In genomic region chr15:33234019-33234418, GRCh38 we compare ENCODE assay signal across 8 cellular contexts. TPM values are rescaled to one million over a fixed set of nuclear protein-coding genes. Genes with fewer than 3 reads are reported as not detected.
A peak's percentile ranks its signal among the peaks of the same experiment; 100 is the strongest.
DNase-seq lines count a peak whose midpoint lies in the region; ATAC-seq, FAIRE-seq and TF ChIP-seq lines count a peak whose summit lies in the region.

No MANE protein-coding gene starts in this region.

- no peak overlapping the region for H2AFZ ChIP-seq in fibroblast of lung (ENCODE audit: low read length)

- H3K27me3 ChIP-seq in Panc1 (ENCODE audit: control insufficient read depth, insufficient read depth, low read length) (0 out of 2 replicates have a peak, but pooled peaks cover 3% of the 10 kb centered on the region), fibroblast of lung (ENCODE audit: control insufficient read depth, insufficient read depth, low read length) (peaks cover 7% of the 10 kb centered on the region)

- H3K4me1 ChIP-seq in A549 (no peaks in the 10 kb centered on the region), Panc1 (ENCODE audit: control insufficient read depth, insufficient read depth, low read length) (no peaks in the 10 kb centered on the region), fibroblast of lung (ENCODE audit: control insufficient read depth, extremely low read depth, insufficient read depth, low read length) (no peaks in the 10 kb centered on the region)

- TF ChIP-seq POLR2A in A549 (IDR thresholded peaks at IDR 0.05; ENCODE audit: low read length): no peak

- intact Hi-C loops in Panc1 (cut with micrococcal nuclease; ENCODE audit: unreplicated experiment): loop anchor here (5.0 kb wide), 2 partner anchors 468 to 503 kb away; no protein-coding TSS in a partner anchor

- no peaks in the 10 kb centered on the region for H3K79me2 ChIP-seq in fibroblast of lung (ENCODE audit: control insufficient read depth, insufficient read depth, low read length)

- peak; percentile 96 for FAIRE-seq in A549 (lab: Jason Lieb, UNC)

- CTCF ChIA-PET in A549 (lab: Yijun Ruan, JAX) (interaction anchor here (0.6 to 10.4 kb wide), 18 partner anchors 9 to 503 kb away, joined by 3 to 99 read pairs (median 5); no protein-coding TSS in a partner anchor), Panc1 (lab: Charles Lee) (interaction anchor here (1.2 kb wide), 1 partner anchor 58 kb away, joined by 7 read pairs; no protein-coding TSS in a partner anchor)

- in situ Hi-C loops in Panc1 (cut with HindIII; ENCODE audit: low pct_unique_long_range_greater_than_20kb, low sequenced_read_pairs): no loop called here

- H3K9me3 ChIP-seq in A549 (no peaks in the 10 kb centered on the region), Panc1 (ENCODE audit: control insufficient read depth, insufficient read depth, low read depth, low read length) (no peaks in the 10 kb centered on the region), fibroblast of lung (ENCODE audit: control insufficient read depth, insufficient read depth, low read depth, low read length) (no peaks in the 10 kb centered on the region)

- no peaks in the 10 kb centered on the region for H4K20me1 ChIP-seq in fibroblast of lung (ENCODE audit: control insufficient read depth, extremely low read depth, insufficient read depth, low read length)

- TF ChIP-seq CTCF in A549 (IDR thresholded peaks at IDR 0.05) (peak; percentile 87), GM12873 (IDR thresholded peaks at IDR 0.05; ENCODE audit: insufficient read depth, low read depth, low read length, missing control alignments) (peak; percentile 39), Panc1 (IDR thresholded peaks at IDR 0.05) (peak; percentile 69), fibroblast of lung (conservative IDR thresholded peaks at IDR 0.05 in 1 of 2, IDR thresholded peaks at IDR 0.05 in 1 of 2; ENCODE audit: low read depth in 1 of 2, low read length in 2 of 2) (peak; percentile 55 to 65)

- peak; percentile 90 to 95 for TF ChIP-seq RAD21 in A549 (conservative IDR thresholded peaks at IDR 0.05 in 1 of 2, IDR thresholded peaks at IDR 0.05 in 1 of 2)

- TF ChIP-seq EP300 in A549 (IDR thresholded peaks at IDR 0.05): no peak

- H3K9ac ChIP-seq in fibroblast of lung (ENCODE audit: insufficient read depth, low read length): no peak overlapping the region

- no peak overlapping the region for H3K4me3 ChIP-seq in A549
- no peak overlapping the region for H3K4me3 ChIP-seq in Panc1 (ENCODE audit: low read depth in 2 of 2, low read length in 2 of 2)
- H3K4me3 ChIP-seq in fibroblast of lung (replicated peaks in 1 of 4; ENCODE audit: control extremely low read depth in 1 of 4, insufficient read depth in 1 of 4, low read depth in 3 of 4, low read length in 4 of 4): no peak overlapping the region

- BruUV-seq in Panc1 (replicated peaks; lab: Mats Ljungman, UMichigan): no TSS peak

- H3K27ac ChIP-seq in A549 (no peak overlapping the region), Panc1 (ENCODE audit: low read length) (no peak overlapping the region), fibroblast of lung (ENCODE audit: insufficient read depth, low read length) (no peak overlapping the region)

- H3K36me3 ChIP-seq in Panc1 (ENCODE audit: control insufficient read depth, insufficient read depth, low read length): no peaks in the 10 kb centered on the region
- H3K36me3 ChIP-seq in fibroblast of lung (ENCODE audit: control insufficient read depth, insufficient read depth, low read length): no peaks in the 10 kb centered on the region

- 8% methylated on average over 4 of the region's 4 CpGs for WGBS in A549 (ENCODE audit: missing lambda C conversion rate)

- DNase-seq in A549 (ENCODE audit: low read depth in 1 of 2, low spot score in 1 of 2): peak; percentile 55 to 65
- no peak for DNase-seq in Panc1 (ENCODE audit: low read depth, low spot score)
- DNase-seq in fibroblast of lung (ENCODE audit: low read depth in 2 of 2): peak; percentile 49 to 63
- peak; percentile 49 for DNase-seq in smooth muscle cell of the brain vasculature (ENCODE audit: low read depth, low spot score)
- no peak for DNase-seq in mesenteric fat pad (ENCODE audit: low spot score)

- peak; percentile 84 to 93 for ATAC-seq in A549
- peak; percentile 89 for ATAC-seq in Panc1
- ATAC-seq in GM19023 (IDR thresholded peaks at IDR 0.05; ENCODE audit: unreplicated experiment): no peak
- ATAC-seq in GM21619 (IDR thresholded peaks at IDR 0.05; ENCODE audit: unreplicated experiment): no peak

- POLR2A ChIA-PET in A549 (lab: Yijun Ruan, JAX) (no interaction called here), Panc1 (lab: Charles Lee) (no interaction called here)

- H3K4me2 ChIP-seq in A549 (no peak overlapping the region), fibroblast of lung (ENCODE audit: extremely low read depth, insufficient read depth, low read length) (no peak overlapping the region)

TF ChIP-seq in A549, 52 proteins besides CTCF, POLR2A, EP300 and RAD21:
- TF ChIP-seq, protein P1, sequence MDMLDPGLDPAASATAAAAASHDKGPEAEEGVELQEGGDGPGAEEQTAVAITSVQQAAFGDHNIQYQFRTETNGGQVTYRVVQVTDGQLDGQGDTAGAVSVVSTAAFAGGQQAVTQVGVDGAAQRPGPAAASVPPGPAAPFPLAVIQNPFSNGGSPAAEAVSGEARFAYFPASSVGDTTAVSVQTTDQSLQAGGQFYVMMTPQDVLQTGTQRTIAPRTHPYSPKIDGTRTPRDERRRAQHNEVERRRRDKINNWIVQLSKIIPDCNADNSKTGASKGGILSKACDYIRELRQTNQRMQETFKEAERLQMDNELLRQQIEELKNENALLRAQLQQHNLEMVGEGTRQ (IDR thresholded peaks at IDR 0.05): no peak
- TF ChIP-seq ELK1 (IDR thresholded peaks at IDR 0.05; ENCODE audit: low read depth, low read length) (no peak), MAZ (IDR thresholded peaks at IDR 0.05; ENCODE audit: borderline replicate concordance, low read depth, low read length) (no peak), HOXB5 (CRISPR knock-in tag; IDR thresholded peaks at IDR 0.05) (no peak), SMC3 (IDR thresholded peaks at IDR 0.05) (peak; percentile 91), RARB (CRISPR knock-in tag; IDR thresholded peaks at IDR 0.05) (no peak), MYC (IDR thresholded peaks at IDR 0.05; ENCODE audit: borderline replicate concordance, low read length) (no peak)

RNA-seq across cellular contexts. Expression of gene FMN1, which starts 39.5 kb away (rescaled TPM):
- polyA plus RNA-seq in A549 (2011; rRNA removed): 2.2 and 2.4 TPM in 2 replicates
- 0.15 and 0.17 TPM in 2 replicates for polyA plus RNA-seq in A549 (2012; cell fraction: cytosol; rRNA removed)
- 0.11 and 0.23 TPM in 2 replicates for polyA plus RNA-seq in A549 (2012; cell fraction: nucleus; rRNA removed)
- polyA plus RNA-seq in A549 (2017; fragmentation: RNase III; extraction: RNeasy Plus Mini Kit Qiagen cat#74134 plus additional on column Dnase treatment): 0.45 to 0.61 TPM (median 0.53 TPM) in 3 replicates
- 3.6 and 4.4 TPM in 2 replicates for polyA minus RNA-seq in A549 (2011; rRNA and poly(A)+ RNA removed)
- 3.9 TPM for total RNA-seq in Panc1 (2021; ENCODE audit: unreplicated experiment)
- 1.1 TPM for polyA plus RNA-seq in Panc1 (2012; ENCODE audit: insufficient read length)
- total RNA-seq in fibroblast of lung: 27.7 and 43.8 TPM in 2 replicates
- 7.5 and 12.5 TPM in 2 replicates for polyA plus RNA-seq in fibroblast of lung
- polyA plus RNA-seq in fibroblast of lung (2012): 9.7 and 10.5 TPM in 2 replicates
- polyA minus RNA-seq in fibroblast of lung (ENCODE audit: low replicate concordance): 8.2 and 10.6 TPM in 2 replicates
- total RNA-seq in mesenteric fat pad: 37.1 TPM

Comparison
In these comparisons a context has a peak if more than half of its experiments do, and no peak if none do; other contexts are left out.
1. ATAC-seq: peak in A549 (2 of 2) and Panc1 (single experiment); none in GM19023 (single experiment) and GM21619 (single experiment).
2. DNase-seq: peak in A549 (2 of 2), fibroblast of lung (2 of 2) and smooth muscle cell of the brain vasculature (single experiment); none in Panc1 (single experiment) and mesenteric fat pad (single experiment).
3. Peak in every context shown above with its lines, with median percentiles within 50 percentile points of each other: CTCF ChIP-seq.